ENCODE assay signal across 8 cellular contexts in the genomic region with DNA sequence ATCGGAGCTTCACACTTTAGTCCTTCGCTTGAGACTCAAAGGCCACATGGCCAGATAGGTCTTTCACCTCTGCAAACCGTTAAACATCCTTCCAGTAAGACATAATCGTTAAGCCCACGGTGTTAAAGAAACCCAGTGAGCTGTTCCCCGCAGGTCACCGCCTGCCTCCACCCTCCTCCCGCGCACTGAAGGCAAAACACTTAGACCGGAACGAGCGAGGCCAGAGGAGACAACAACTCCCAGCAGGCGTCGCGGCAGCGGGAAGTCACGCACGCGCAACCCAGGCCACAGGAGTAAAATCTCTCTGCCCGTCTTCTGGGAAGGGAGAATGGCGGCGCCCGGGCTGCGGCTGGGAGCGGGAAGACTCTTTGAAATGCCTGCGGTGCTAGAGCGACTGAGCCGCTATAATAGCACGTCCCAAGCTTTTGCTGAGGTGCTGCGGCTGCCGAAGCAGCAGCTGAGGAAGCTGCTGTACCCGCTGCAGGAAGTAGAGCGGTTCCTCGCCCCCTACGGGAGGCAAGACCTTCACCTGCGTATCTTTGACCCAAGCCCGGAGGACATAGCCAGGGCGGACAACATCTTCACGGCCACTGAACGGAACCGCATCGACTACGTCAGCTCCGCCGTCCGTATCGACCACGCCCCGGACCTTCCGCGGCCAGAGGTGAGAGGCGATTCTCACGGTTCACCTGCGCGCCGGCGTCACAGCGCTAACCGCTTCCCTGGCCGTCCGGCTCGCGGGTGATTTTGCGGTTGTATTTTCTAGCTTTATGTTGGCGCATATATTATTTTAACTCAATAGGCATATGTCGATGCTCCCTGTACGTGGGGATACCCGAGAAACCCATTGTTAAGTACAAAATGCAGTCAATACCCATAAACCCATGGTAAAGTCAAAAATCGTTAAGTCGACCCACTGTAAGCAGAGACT. TPM values are rescaled to one million over a fixed set of nuclear protein-coding genes. Genes with fewer than 3 reads are reported as not detected.
DNase-seq lines count a peak whose midpoint lies in the region; ATAC-seq and TF ChIP-seq lines count a peak whose summit lies in the region.

A gene (plus strand): TSS at position 313 of the 931 bp plus-strand sequence. CDS start 16 bp downstream, at position 329.

- H3K4me1 Mint-ChIP-seq in activated T-cell treated with anti-CD3 and anti-CD28 coated beads, Interleukin-2, amount 50 U/mL, for 4 hours (ENCODE audit: low read depth), result peaks cover 62% of the 10 kb centered on the region

- peak within 1 kb of the TSS; percentile 92 for H3K4me3 Mint-ChIP-seq in activated T-cell treated with anti-CD3 and anti-CD28 coated beads, Interleukin-2, amount 50 U/mL, for 4 hours

- H3K27ac ChIP-seq in muscle layer of colon (ENCODE audit: low read depth, low read length), result peak within 1 kb of the TSS; percentile 94

- ATAC-seq in GM21717 (IDR thresholded peaks at IDR 0.05; ENCODE audit: unreplicated experiment) (peak; percentile 90), esophagus mucosa (peak; percentile 96)
- ATAC-seq in activated T-cell treated with anti-CD3 and anti-CD28 coated beads, Interleukin-2, amount 50 U/mL, for 4 hours, result peak; percentile 96 to 97

- peak; percentile 88 for DNase-seq in DMS153 treated with DMSO at 0.1 percent for 48 hours (lab: John Stamatoyannopoulos, UW; ENCODE audit: unreplicated experiment)
- peak; percentile 91 for DNase-seq in KBM-7
- DNase-seq in activated T-cell treated with anti-CD3 and anti-CD28 coated beads, Interleukin-2, amount 50 U/mL, for 4 hours, result peak; percentile 75
- peak; percentile 68 for DNase-seq in stimulated activated CD8-positive, alpha-beta memory T cell treated with anti-CD3 and anti-CD28 coated beads, Interleukin-7, amount 100 ng/mL, for 24 hours (ENCODE audit: low read depth)

- H3K9me3 Mint-ChIP-seq in activated T-cell treated with anti-CD3 and anti-CD28 coated beads, Interleukin-2, amount 50 U/mL, for 4 hours, result no peaks in the 10 kb centered on the region

- H3K9ac ChIP-seq in muscle layer of colon (ENCODE audit: low read length), result peak within 1 kb of the TSS; percentile 87

- no peaks in the 10 kb centered on the region for H3K9me3 ChIP-seq in muscle layer of colon (ENCODE audit: low read length)

- H3K36me3 ChIP-seq in muscle layer of colon (ENCODE audit: insufficient read depth, low read length), result no peaks in the 10 kb centered on the region

- in situ Hi-C loops in KBM-7 (cut with MboI; ENCODE audit: low pct_unique_long_range_greater_than_20kb, low sequenced_read_pairs), result loop anchor here (25.0 kb wide), 1 partner anchor 254 kb away; no protein-coding TSS in a partner anchor

- peaks cover 10% of the 10 kb centered on the region for H3K36me3 Mint-ChIP-seq in activated T-cell treated with anti-CD3 and anti-CD28 coated beads, Interleukin-2, amount 50 U/mL, for 4 hours (ENCODE audit: insufficient read depth)

- H3K27me3 Mint-ChIP-seq in activated T-cell treated with anti-CD3 and anti-CD28 coated beads, Interleukin-2, amount 50 U/mL, for 4 hours (ENCODE audit: low read depth), result no peaks in the 10 kb centered on the region

- peak within 1 kb of the TSS; percentile 78 to 96 for H3K4me3 ChIP-seq in muscle layer of colon (ENCODE audit: low read depth in 1 of 2, low read length in 2 of 2)

- peaks cover 15% of the 10 kb centered on the region for H3K4me1 ChIP-seq in muscle layer of colon (ENCODE audit: insufficient read depth, low read length)

- no peaks in the 10 kb centered on the region for H3K27me3 ChIP-seq in muscle layer of colon (ENCODE audit: control insufficient read depth in 1 of 2, insufficient read depth in 2 of 2, low read length in 2 of 2)

TF ChIP-seq in PFSK-1, 5 proteins besides CTCF, POLR2A, EP300 and RAD21:
- no peak for TF ChIP-seq TAF1 (IDR thresholded peaks at IDR 0.05; ENCODE audit: borderline replicate concordance, insufficient read depth, low read length)
- TF ChIP-seq FOXP2 (optimal IDR thresholded peaks at IDR 0.05; ENCODE audit: borderline replicate concordance, extremely low read depth, extremely low read length, insufficient read depth), result peak; percentile 94
- peak; percentile 81; the same call in 1 of the 2 replicates for TF ChIP-seq POLR2AphosphoS5 (IDR thresholded peaks at IDR 0.05; ENCODE audit: low read depth, low read length)
TF ChIP-seq in PFSK-1: peak in this region for 2.

RNA-seq across cellular contexts. Expression of the gene that starts here (rescaled TPM):
- 10.8 TPM for polyA plus RNA-seq in PFSK-1 (2012; ENCODE audit: insufficient read length, low read depth)
- 10 to 100 TPM; 28.1 to 28.4 (median 28.1) TPM for total RNA-seq in activated T-cell treated with anti-CD3 and anti-CD28 coated beads, Interleukin-2, amount 50 U/mL, for 4 hours
- total RNA-seq in esophagus mucosa, result 14.6 TPM

Comparison
In these comparisons a context has a peak if more than half of its experiments do, and no peak if none do; other contexts are left out.
1. Peak in every context shown above with its lines: DNase-seq, ATAC-seq, H3K4me3 ChIP-seq and H3K27ac ChIP-seq.